In genomic region chr2:235078182-235078581, GRCh38 we compare ENCODE assay signal across 6 cellular contexts.
"Had no signal": no experiment of that assay in that cellular context is flagged by ENCODE, and none has a peak within 500 bp of the region (broad histone marks: within the 10 kb centered on the region; RNA-seq: fewer than 3 reads in every experiment).

No MANE protein-coding gene starts in this region.

- DNase-seq: GM23248, H9, HCEC 1CT, KG1 had no signal

- ATAC-seq: K562 had no signal

- H3K27ac ChIP-seq: GM23248 had no signal

- H3K4me3 ChIP-seq: GM23248, K562 had no signal

- H2AFZ ChIP-seq: GM23248 had no signal

- H3K27ac Mint-ChIP-seq: H9 had no signal

- FAIRE-seq: H54, K562 had no signal

- H3K4me3 Mint-ChIP-seq: H9 had no signal

- H3K9me3 Mint-ChIP-seq: H9 had no signal

- H3K9ac ChIP-seq: GM23248 had no signal
